ENCODE assay signal across 17 cellular contexts in genomic region chr9:106621299-106621920, GRCh38.
A peak's percentile ranks its signal among the peaks of the same experiment; 100 is the strongest.
DNase-seq lines count a peak whose midpoint lies in the region; ATAC-seq, FAIRE-seq and TF ChIP-seq lines count a peak whose summit lies in the region.
"Had no signal": no experiment of that assay in that cellular context is flagged by ENCODE, and none has a peak within 500 bp of the region (broad histone marks: within the 10 kb centered on the region; RNA-seq: fewer than 3 reads in every experiment).

No MANE protein-coding gene starts in this region.

- H2AK5ac ChIP-seq in trophoblast cell (ENCODE audit: low read length): no peak overlapping the region

- no peak overlapping the region for H2AFZ ChIP-seq in trophoblast cell (ENCODE audit: insufficient read depth, low read length, poor library complexity)

- no peaks in the 10 kb centered on the region for H3K4me1 Mint-ChIP-seq in CD4-positive, alpha-beta T cell (ENCODE audit: low read depth)
- H3K4me1 Mint-ChIP-seq: activated naive CD8-positive, alpha-beta T cell treated with anti-CD3 and anti-CD28 coated beads, Interleukin-2, amount 10 ng/mL, durations not matched to agents 7 days and 5 days had no signal

- no peak overlapping the region for H3K23ac ChIP-seq in trophoblast cell (ENCODE audit: low read length)

- POLR2A ChIA-PET in CD4-positive, alpha-beta T cell (lab: Charles Lee): no interaction called here

- H3K9me3 Mint-ChIP-seq in CD4-positive, alpha-beta T cell: no peaks in the 10 kb centered on the region

- peak overlapping the region; percentile 52 for H2BK5ac ChIP-seq in trophoblast cell (ENCODE audit: low read depth, low read length, poor library complexity)

- TF ChIP-seq CTCF in CD4-positive, alpha-beta T cell (IDR thresholded peaks at IDR 0.05): no peak
- TF ChIP-seq CTCF in D721Med (IDR thresholded peaks at IDR 0.05; ENCODE audit: insufficient read depth, missing control alignments): no peak

- H3K4me2 ChIP-seq in trophoblast cell (ENCODE audit: low read length): no peak overlapping the region

- H4K91ac ChIP-seq in trophoblast cell (ENCODE audit: low read depth, low read length): peak overlapping the region; percentile 77

- H3K27me3 ChIP-seq in trophoblast cell (ENCODE audit: insufficient read depth, low read length): no peaks in the 10 kb centered on the region
- no peaks in the 10 kb centered on the region for H3K27me3 ChIP-seq in CD4-positive, alpha-beta T cell (ENCODE audit: control insufficient read depth, insufficient read depth, low read length)

- intact Hi-C loops in CD4-positive, alpha-beta T cell (cut with DNase I, micrococcal nuclease): no loop called here
- intact Hi-C loops in left colon (cut with DNase I, micrococcal nuclease): no loop called here

- WGBS in trophoblast cell (ENCODE audit: extremely low coverage, insufficient coverage, insufficient read length): no CpG with 5 or more reads among the region's 13 CpGs

- CTCF ChIA-PET in CD4-positive, alpha-beta T cell (lab: Charles Lee): no interaction called here

- H3K4me3 Mint-ChIP-seq in CD4-positive, alpha-beta T cell: no peak overlapping the region
- H3K4me3 Mint-ChIP-seq: activated naive CD8-positive, alpha-beta T cell treated with anti-CD3 and anti-CD28 coated beads, Interleukin-2, amount 10 ng/mL, durations not matched to agents 7 days and 5 days; natural killer cell treated with Interleukin-12 subunit alpha and Interleukin-12 subunit beta and Interleukin-15 and Interleukin-18, amount 100 ng/mL, for 72 hours had no signal

- peak overlapping the region; percentile 67 for H4K8ac ChIP-seq in trophoblast cell (ENCODE audit: low read depth, low read length)

- H4K12ac ChIP-seq in trophoblast cell (ENCODE audit: low read depth, low read length): no peak overlapping the region

- peak overlapping the region; percentile 84 for H3K14ac ChIP-seq in trophoblast cell (ENCODE audit: low read length)

- H3K9me3 ChIP-seq in trophoblast cell (ENCODE audit: insufficient read depth, low read depth, low read length): no peaks in the 10 kb centered on the region
- H3K9me3 ChIP-seq in CD4-positive, alpha-beta T cell (ENCODE audit: control insufficient read depth, low read length): no peaks in the 10 kb centered on the region

- H3K4me3 ChIP-seq in trophoblast cell (ENCODE audit: low read depth, low read length): no peak overlapping the region

- H3K79me1 ChIP-seq in trophoblast cell (ENCODE audit: low read length): peaks cover 12% of the 10 kb centered on the region

- peaks cover 2% of the 10 kb centered on the region for H3K79me2 ChIP-seq in trophoblast cell (ENCODE audit: control insufficient read depth, insufficient read depth, low read length, poor library complexity)

- H3K4ac ChIP-seq in trophoblast cell (ENCODE audit: low read depth, low read length): no peak overlapping the region

- DNase-seq in COLO829 (ENCODE audit: low spot score) (peak; percentile 78), SK-MEL-5 (ENCODE audit: low read depth, low spot score) (peak; percentile 89), hippocampal formation (lab: John Stamatoyannopoulos, UW) (peak; percentile 43 to 45), trophoblast cell (no peak), DMS114 treated with DMSO at 0.1 percent for 48 hours (lab: John Stamatoyannopoulos, UW; ENCODE audit: unreplicated experiment) (no peak), D721Med (ENCODE audit: insufficient read length, low spot score) (no peak), left colon (no peak)
- DNase-seq in CD4-positive, alpha-beta T cell: no peak
- DNase-seq: activated naive CD8-positive, alpha-beta T cell treated with anti-CD3 and anti-CD28 coated beads, Interleukin-2, amount 10 ng/mL, durations not matched to agents 7 days and 5 days; activated T-cell treated with anti-CD3 and anti-CD28 coated beads for 4 hours; dermis blood vessel endothelial cell; DMS53; foreskin fibroblast; stimulated activated CD8-positive, alpha-beta memory T cell treated with anti-CD3 and anti-CD28 coated beads, Interleukin-4, amount 100 ng/mL, for 48 hours had no signal

- H3K27ac Mint-ChIP-seq in CD4-positive, alpha-beta T cell: no peak overlapping the region
- H3K27ac Mint-ChIP-seq: activated naive CD8-positive, alpha-beta T cell treated with anti-CD3 and anti-CD28 coated beads, Interleukin-2, amount 10 ng/mL, durations not matched to agents 7 days and 5 days; natural killer cell treated with Interleukin-12 subunit alpha and Interleukin-12 subunit beta and Interleukin-15 and Interleukin-18, amount 100 ng/mL, for 72 hours had no signal

- no peak overlapping the region for H3K9ac ChIP-seq in trophoblast cell (ENCODE audit: low read length)

- H3K36me3 ChIP-seq in trophoblast cell (ENCODE audit: control insufficient read depth in 1 of 2, insufficient read depth in 2 of 2, low read length in 2 of 2): no peaks in the 10 kb centered on the region

- peak overlapping the region; percentile 72 for H3K27ac ChIP-seq in trophoblast cell (ENCODE audit: low read depth, low read length)
- H3K27ac ChIP-seq in CD4-positive, alpha-beta T cell (ENCODE audit: low read depth, low read length): no peak overlapping the region

- FAIRE-seq in D721Med (lab: Jason Lieb, UNC): no peak
- FAIRE-seq: urothelium cell line had no signal

- peaks cover 10 to 11% of the 10 kb centered on the region in 2 experiments for H3K4me1 ChIP-seq in trophoblast cell (ENCODE audit: control insufficient read depth in 1 of 2, insufficient read depth in 2 of 2, low read length in 2 of 2)

- H2BK12ac ChIP-seq in trophoblast cell (ENCODE audit: low read length): peak overlapping the region; percentile 91

- in situ Hi-C loops in SK-MEL-5 (cut with HindIII; ENCODE audit: low pct_unique_long_range_greater_than_20kb, low sequenced_read_pairs): no loop called here

- peak overlapping the region; percentile 66 for H3K18ac ChIP-seq in trophoblast cell (ENCODE audit: low read length)

- peak overlapping the region; percentile 96 for H2BK120ac ChIP-seq in trophoblast cell (ENCODE audit: insufficient read depth, low read length, poor library complexity)

- H3K36me3 Mint-ChIP-seq in CD4-positive, alpha-beta T cell (ENCODE audit: low read depth): no peaks in the 10 kb centered on the region
- H3K36me3 Mint-ChIP-seq: activated naive CD8-positive, alpha-beta T cell treated with anti-CD3 and anti-CD28 coated beads, Interleukin-2, amount 10 ng/mL, durations not matched to agents 7 days and 5 days; natural killer cell treated with Interleukin-12 subunit alpha and Interleukin-12 subunit beta and Interleukin-15 and Interleukin-18, amount 100 ng/mL, for 72 hours had no signal

- H3K27me3 Mint-ChIP-seq in CD4-positive, alpha-beta T cell: no peaks in the 10 kb centered on the region
- H3K27me3 Mint-ChIP-seq: activated naive CD8-positive, alpha-beta T cell treated with anti-CD3 and anti-CD28 coated beads, Interleukin-2, amount 10 ng/mL, durations not matched to agents 7 days and 5 days; natural killer cell treated with Interleukin-12 subunit alpha and Interleukin-12 subunit beta and Interleukin-15 and Interleukin-18, amount 100 ng/mL, for 72 hours had no signal

- ATAC-seq in CD4-positive, alpha-beta T cell (ENCODE audit: poor library complexity): no peak
- no peak for ATAC-seq in left colon
- ATAC-seq: activated CD4-positive, CD25-positive, alpha-beta regulatory T cell treated with anti-CD3 and anti-CD28 coated beads, Interleukin-2, amount 50 U/mL, for 24 hours; natural killer cell treated with Interleukin-12 subunit alpha and Interleukin-12 subunit beta and Interleukin-15 and Interleukin-18, amount 100 ng/mL, for 72 hours had no signal

Comparison
In these comparisons a context has a peak if more than half of its experiments do, and no peak if none do; other contexts are left out.
1. DNase-seq: peak in COLO829 (single experiment), SK-MEL-5 (single experiment) and hippocampal formation (2 of 2); none in trophoblast cell (0 of 2), DMS114 treated with DMSO at 0.1 percent for 48 hours (single experiment), CD4-positive, alpha-beta T cell (0 of 10), D721Med (single experiment) and left colon (0 of 2).